24 cellular contexts compared by ENCODE assay signal in genomic region chr12:25645421-25645820, GRCh38.
"Had no signal": no experiment of that assay in that cellular context is flagged by ENCODE, and none has a peak within 500 bp of the region (broad histone marks: within the 10 kb centered on the region; RNA-seq: fewer than 3 reads in every experiment).

No MANE protein-coding gene starts in this region.

- H3K27me3 Mint-ChIP-seq: dendritic cell treated with granulocyte-macrophage colony-stimulating factor and Interleukin-4, amounts not matched to agents 40 ng/mL and 50 ng/mL, for 4 days; naive B cell; natural killer cell treated with Interleukin-12 subunit alpha and Interleukin-12 subunit beta and Interleukin-15 and Interleukin-18, amount 100 ng/mL, for 72 hours had no signal

- H3K4me1 Mint-ChIP-seq: immature natural killer cell; naive B cell; stimulated activated effector memory CD8-positive, alpha-beta T cell treated with anti-CD3 and anti-CD28 coated beads, Interleukin-12 subunit alpha, Interleukin-12 subunit beta, amount 100 ng/mL, for 72 hours had no signal

- H3K4me1 ChIP-seq: colonic mucosa, prostate gland, stomach had no signal

- ATAC-seq: lower lobe of right lung; mucosa of descending colon; natural killer cell treated with Interleukin-12 subunit alpha and Interleukin-12 subunit beta and Interleukin-15 and Interleukin-18, amount 100 ng/mL, for 72 hours; stimulated activated effector memory CD8-positive, alpha-beta T cell treated with anti-CD3 and anti-CD28 coated beads, Interleukin-12 subunit alpha, Interleukin-12 subunit beta, amount 100 ng/mL, for 72 hours had no signal

- H3K9me3 Mint-ChIP-seq: dendritic cell treated with granulocyte-macrophage colony-stimulating factor and Interleukin-4, amounts not matched to agents 40 ng/mL and 50 ng/mL, for 4 days; naive B cell; natural killer cell treated with Interleukin-12 subunit alpha and Interleukin-12 subunit beta and Interleukin-15 and Interleukin-18, amount 100 ng/mL, for 72 hours had no signal

- H3K4me3 Mint-ChIP-seq: dendritic cell treated with granulocyte-macrophage colony-stimulating factor and Interleukin-4, amounts not matched to agents 40 ng/mL and 50 ng/mL, for 4 days; immature natural killer cell; naive B cell; natural killer cell treated with Interleukin-12 subunit alpha and Interleukin-12 subunit beta and Interleukin-15 and Interleukin-18, amount 100 ng/mL, for 72 hours; stimulated activated effector memory CD8-positive, alpha-beta T cell treated with anti-CD3 and anti-CD28 coated beads, Interleukin-12 subunit alpha, Interleukin-12 subunit beta, amount 100 ng/mL, for 72 hours had no signal

- H3K36me3 Mint-ChIP-seq: immature natural killer cell; naive B cell; natural killer cell treated with Interleukin-12 subunit alpha and Interleukin-12 subunit beta and Interleukin-15 and Interleukin-18, amount 100 ng/mL, for 72 hours; stimulated activated effector memory CD8-positive, alpha-beta T cell treated with anti-CD3 and anti-CD28 coated beads, Interleukin-12 subunit alpha, Interleukin-12 subunit beta, amount 100 ng/mL, for 72 hours had no signal

- H3K9me3 ChIP-seq: colonic mucosa, esophagus muscularis mucosa, lower lobe of right lung, mucosa of descending colon, prostate gland, right atrium auricular region, stomach, thyroid gland, vagina had no signal

- DNase-seq: colonic mucosa; effector CD8-positive, alpha-beta T cell; hypothalamus; immature natural killer cell; islet precursor cell; kidney glomerular epithelial cell; left ventricle myocardium superior; lower lobe of right lung; mucosa of descending colon; naive B cell; nucleus accumbens; stimulated activated CD4-positive, alpha-beta T cell treated with anti-CD3 and anti-CD28 coated beads, Interleukin-2, amount 100 ng/mL, for 24 hours; stimulated activated CD4-positive, alpha-beta T cell treated with anti-CD3 and anti-CD28 coated beads, Interleukin-4, amount 100 ng/mL, for 24 hours; stimulated activated naive CD4-positive, alpha-beta T cell treated with Interleukin-2 at 50 U/mL for 16 hours; stomach; thyroid gland; trophoblast cell had no signal

- H3K27me3 ChIP-seq: colonic mucosa, esophagus muscularis mucosa, right atrium auricular region, stomach, thyroid gland, vagina had no signal

- H3K27ac ChIP-seq: colonic mucosa, esophagus muscularis mucosa, lower lobe of right lung, prostate gland, right atrium auricular region, stomach, thyroid gland, vagina had no signal

- H3K4me3 ChIP-seq: colonic mucosa, esophagus muscularis mucosa, lower lobe of right lung, mucosa of descending colon, prostate gland, right atrium auricular region, stomach, thyroid gland, vagina had no signal

- H3K27ac Mint-ChIP-seq: dendritic cell treated with granulocyte-macrophage colony-stimulating factor and Interleukin-4, amounts not matched to agents 40 ng/mL and 50 ng/mL, for 4 days; immature natural killer cell; natural killer cell treated with Interleukin-12 subunit alpha and Interleukin-12 subunit beta and Interleukin-15 and Interleukin-18, amount 100 ng/mL, for 72 hours; stimulated activated effector memory CD8-positive, alpha-beta T cell treated with anti-CD3 and anti-CD28 coated beads, Interleukin-12 subunit alpha, Interleukin-12 subunit beta, amount 100 ng/mL, for 72 hours had no signal

- H3K36me3 ChIP-seq: colonic mucosa, esophagus muscularis mucosa, lower lobe of right lung, prostate gland, right atrium auricular region, stomach, thyroid gland, vagina had no signal
